ENCODE assay signal across 8 cellular contexts in genomic region chr12:113136128-113136989, GRCh38. TPM values are rescaled to one million over a fixed set of nuclear protein-coding genes. Genes with fewer than 3 reads are reported as not detected.
DNase-seq lines count a peak whose midpoint lies in the region; ATAC-seq, FAIRE-seq and TF ChIP-seq lines count a peak whose summit lies in the region.

No MANE protein-coding gene starts in this region.

- TF ChIP-seq RAD21 in A549 (conservative IDR thresholded peaks at IDR 0.05 in 1 of 2, IDR thresholded peaks at IDR 0.05 in 1 of 2), result no peak

- H3K4me3 ChIP-seq in A549 (peak overlapping the region; percentile 53), Karpas-422 (ENCODE audit: low read length) (peak overlapping the region; percentile 62), esophagus squamous epithelium (peak overlapping the region; percentile 51 to 65 (median 58))

- CTCF ChIA-PET in A549 (lab: Yijun Ruan, JAX), result interaction anchor here (1.0 to 7.0 kb wide), 9 partner anchors 9 to 143 kb away, joined by 3 to 55 read pairs (median 14); partner anchors contain the start of gene CFAP73
- CTCF ChIA-PET in activated CD4-positive, alpha-beta memory T cell treated with anti-CD3 and anti-CD28 coated beads, Interleukin-2, amount 10 ng/mL, durations not matched to agents 7 days and 5 days (lab: Charles Lee), result interaction anchor here (1.2 to 2.0 kb wide), 2 partner anchors 17 to 38 kb away, joined by 3 to 10 read pairs; no protein-coding TSS in a partner anchor

- 39% methylated on average over 17 of the region's 21 CpGs for WGBS in A549 (ENCODE audit: missing lambda C conversion rate)
- WGBS in esophagus squamous epithelium, 2 donors, result 32% methylated on average over 16 to 21 of the region's 21 CpGs

- H3K4me2 ChIP-seq in A549 (peak overlapping the region; percentile 94), Karpas-422 (ENCODE audit: low read depth, low read length, poor library complexity, severe bottlenecking) (peak overlapping the region; percentile 80)

- no peaks in the 10 kb centered on the region for H3K79me2 ChIP-seq in Karpas-422 (ENCODE audit: low read length)

- H3K27me3 Mint-ChIP-seq in activated CD4-positive, alpha-beta memory T cell treated with anti-CD3 and anti-CD28 coated beads, Interleukin-2, amount 10 ng/mL, durations not matched to agents 7 days and 5 days, result peaks cover 6% of the 10 kb centered on the region

- TF ChIP-seq POLR2A in A549 (IDR thresholded peaks at IDR 0.05; ENCODE audit: low read length) (no peak), esophagus squamous epithelium (IDR thresholded peaks at IDR 0.05) (no peak)

- H3K4me1 ChIP-seq in A549 (peaks cover 15% of the 10 kb centered on the region), Karpas-422 (ENCODE audit: low read length) (peaks cover 38% of the 10 kb centered on the region), esophagus squamous epithelium (peaks cover 0 to 38% (median 7%) of the 10 kb centered on the region in 3 donors)

- peak overlapping the region; percentile 54 for H3K4me3 Mint-ChIP-seq in activated CD4-positive, alpha-beta memory T cell treated with anti-CD3 and anti-CD28 coated beads, Interleukin-2, amount 10 ng/mL, durations not matched to agents 7 days and 5 days

- H3K27ac ChIP-seq in A549 (peak overlapping the region; percentile 51 to 65; a peak in 4 of 6 replicates), Karpas-422 (ENCODE audit: low read length) (no peak overlapping the region), esophagus squamous epithelium (peak overlapping the region; percentile 72 to 87 (median 84))

- H3K27me3 ChIP-seq in Karpas-422 (ENCODE audit: low read length) (no peaks in the 10 kb centered on the region), esophagus squamous epithelium (peaks cover 0 to 44% (median 1%) of the 10 kb centered on the region in 4 donors)

- H3K9me2 ChIP-seq in Karpas-422 (replicated peaks; ENCODE audit: insufficient read depth, low read length), result no peaks in the 10 kb centered on the region

- no peak for FAIRE-seq in A549 (lab: Jason Lieb, UNC)

- intact Hi-C loops in esophagus squamous epithelium (cut with DNase I), result no loop called here

- DNase-seq in A549 (ENCODE audit: low read depth in 1 of 2, low spot score in 1 of 2) (peak in 1 of 2 experiments; percentile 55), Karpas-422 (peak; percentile 72), esophagus squamous epithelium (lab: John Stamatoyannopoulos, UW) (no peak), SHP77 (lab: John Stamatoyannopoulos, UW) (no peak), NCI-H1436 treated with DMSO at 0.1 percent for 48 hours (lab: John Stamatoyannopoulos, UW) (no peak), SKM-1 treated with dmso at 0.1 percent for 144 hours (lab: John Stamatoyannopoulos, UW; ENCODE audit: unreplicated experiment) (no peak)
- peak; percentile 54 for DNase-seq in activated CD4-positive, alpha-beta memory T cell treated with anti-CD3 and anti-CD28 coated beads, Interleukin-2, amount 10 ng/mL, durations not matched to agents 7 days and 5 days
- peak; percentile 64 to 75 for DNase-seq in stimulated activated CD4-positive, alpha-beta T cell treated with anti-CD3 and anti-CD28 coated beads, Interleukin-15, amount 100 ng/mL, for 48 hours (ENCODE audit: low read depth in 2 of 2)

- no peaks in the 10 kb centered on the region for H3K9me3 Mint-ChIP-seq in activated CD4-positive, alpha-beta memory T cell treated with anti-CD3 and anti-CD28 coated beads, Interleukin-2, amount 10 ng/mL, durations not matched to agents 7 days and 5 days

- no peak overlapping the region for H3K27ac Mint-ChIP-seq in activated CD4-positive, alpha-beta memory T cell treated with anti-CD3 and anti-CD28 coated beads, Interleukin-2, amount 10 ng/mL, durations not matched to agents 7 days and 5 days

- TF ChIP-seq EP300 in A549 (IDR thresholded peaks at IDR 0.05), result no peak

- H3K9me3 ChIP-seq in A549 (no peaks in the 10 kb centered on the region), Karpas-422 (ENCODE audit: low read length) (no peaks in the 10 kb centered on the region), esophagus squamous epithelium (no peaks in the 10 kb centered on the region)

- TF ChIP-seq CTCF in A549 (IDR thresholded peaks at IDR 0.05) (no peak), esophagus squamous epithelium (IDR thresholded peaks at IDR 0.05) (no peak)

- POLR2A ChIA-PET in A549 (lab: Yijun Ruan, JAX), result no interaction called here
- POLR2A ChIA-PET in activated CD4-positive, alpha-beta memory T cell treated with anti-CD3 and anti-CD28 coated beads, Interleukin-2, amount 10 ng/mL, durations not matched to agents 7 days and 5 days (lab: Charles Lee), result no interaction called here

- peak overlapping the region; percentile 41; the same call in 1 of the 2 replicates for H3K9ac ChIP-seq in Karpas-422 (ENCODE audit: low read length)

- ATAC-seq in A549, result peak; percentile 9 to 16; a peak in 5 of 6 replicates

- H3K36me3 Mint-ChIP-seq in activated CD4-positive, alpha-beta memory T cell treated with anti-CD3 and anti-CD28 coated beads, Interleukin-2, amount 10 ng/mL, durations not matched to agents 7 days and 5 days (ENCODE audit: low read depth), result no peaks in the 10 kb centered on the region

- no peaks in the 10 kb centered on the region for H3K36me3 ChIP-seq in Karpas-422 (ENCODE audit: insufficient read depth, low read length)
- H3K36me3 ChIP-seq in esophagus squamous epithelium, result no peaks in the 10 kb centered on the region

- H4K20me1 ChIP-seq in Karpas-422 (ENCODE audit: insufficient read depth, low read depth, low read length), result no peaks in the 10 kb centered on the region

- peaks cover 14% of the 10 kb centered on the region for H3K4me1 Mint-ChIP-seq in activated CD4-positive, alpha-beta memory T cell treated with anti-CD3 and anti-CD28 coated beads, Interleukin-2, amount 10 ng/mL, durations not matched to agents 7 days and 5 days

- peak overlapping the region; percentile 90; the same call in 1 of the 2 replicates for H2AFZ ChIP-seq in Karpas-422 (ENCODE audit: low read length)

TF ChIP-seq in A549, 52 proteins besides CTCF, POLR2A, EP300 and RAD21:
- TF ChIP-seq MAFK (IDR thresholded peaks at IDR 0.05; ENCODE audit: partially characterized antibody) (peak; percentile 50), JUN (IDR thresholded peaks at IDR 0.05) (no peak), ZFP36 (IDR thresholded peaks at IDR 0.05; ENCODE audit: borderline replicate concordance, partially characterized antibody) (peak; percentile 49), ZNF302 (CRISPR knock-in tag; IDR thresholded peaks at IDR 0.05) (no peak), EHMT2 (IDR thresholded peaks at IDR 0.05; ENCODE audit: low read depth) (no peak), PHF8 (IDR thresholded peaks at IDR 0.05; ENCODE audit: borderline replicate concordance, low read depth) (no peak), HES2 (IDR thresholded peaks at IDR 0.05) (no peak)

RNA-seq across cellular contexts. Expression of gene RASAL1, which starts 0.8 kb away (rescaled TPM):
- 0.34 and 0.36 TPM in 2 replicates for polyA plus RNA-seq in A549 (2011; rRNA removed)
- polyA plus RNA-seq in A549 (2012; cell fraction: cytosol; rRNA removed), result 0.30 and 0.43 TPM in 2 replicates
- 0.94 and 1.2 TPM in 2 replicates for polyA plus RNA-seq in A549 (2012; cell fraction: nucleus; rRNA removed)
- 0.18 to 0.30 TPM (median 0.30 TPM) in 3 replicates for polyA plus RNA-seq in A549 (2017; fragmentation: RNase III; extraction: RNeasy Plus Mini Kit Qiagen cat#74134 plus additional on column Dnase treatment)
- polyA minus RNA-seq in A549 (2011; rRNA and poly(A)+ RNA removed), result 0.17 and 0.54 TPM in 2 replicates
- total RNA-seq in Karpas-422 (2014; rRNA removed; shearing (Covaris generic); ENCODE audit: low replicate concordance), result 3.3 and 3.4 TPM in 2 replicates
- under 1 TPM; 0.10 to 0.35 TPM for total RNA-seq in activated CD4-positive, alpha-beta memory T cell treated with anti-CD3 and anti-CD28 coated beads, Interleukin-2, amount 10 ng/mL, durations not matched to agents 7 days and 5 days
- total RNA-seq in esophagus squamous epithelium, result 10 to 100 TPM; 17.4 to 98.7 (median 56.6) TPM

RNA-seq across cellular contexts. Expression of gene CFAP73, which starts 13.2 kb away (rescaled TPM):
- not detected in 2 replicates for polyA plus RNA-seq in A549 (2011; rRNA removed)
- 0.04 and 0.06 TPM in 2 replicates for polyA plus RNA-seq in A549 (2012; cell fraction: cytosol; rRNA removed)
- 0.36 TPM in 1 of 2 replicates, not detected in the other for polyA plus RNA-seq in A549 (2012; cell fraction: nucleus; rRNA removed)
- polyA plus RNA-seq in A549 (2017; fragmentation: RNase III; extraction: RNeasy Plus Mini Kit Qiagen cat#74134 plus additional on column Dnase treatment), result 0.05 TPM in 1 of 3 replicates, not detected in the others
- not detected in 2 replicates for polyA minus RNA-seq in A549 (2011; rRNA and poly(A)+ RNA removed)
- total RNA-seq in Karpas-422 (2014; rRNA removed; shearing (Covaris generic); ENCODE audit: low replicate concordance), result not detected in 2 replicates
- under 1 TPM; 0.23 to 0.28 TPM for total RNA-seq in activated CD4-positive, alpha-beta memory T cell treated with anti-CD3 and anti-CD28 coated beads, Interleukin-2, amount 10 ng/mL, durations not matched to agents 7 days and 5 days
- total RNA-seq in esophagus squamous epithelium, result under 1 TPM in 1 of 4 donors, not detected in 3; 0.26 TPM

RNA-seq across cellular contexts. Expression of gene DDX54, which starts 48.9 kb away (rescaled TPM):
- polyA plus RNA-seq in A549 (2011; rRNA removed) (60.6 and 62.4 TPM in 2 replicates), A549 (2017; fragmentation: RNase III; extraction: RNeasy Plus Mini Kit Qiagen cat#74134 plus additional on column Dnase treatment) (55.9 to 64.5 TPM (median 62.2 TPM) in 3 replicates)
- polyA plus RNA-seq in A549 (2012; cell fraction: cytosol; rRNA removed), result 88.2 and 92.3 TPM in 2 replicates
- 178 and 216 TPM in 2 replicates for polyA plus RNA-seq in A549 (2012; cell fraction: nucleus; rRNA removed)
- polyA minus RNA-seq in A549 (2011; rRNA and poly(A)+ RNA removed), result 57.6 and 76.8 TPM in 2 replicates
- 28.2 and 81.5 TPM in 2 replicates for total RNA-seq in Karpas-422 (2014; rRNA removed; shearing (Covaris generic); ENCODE audit: low replicate concordance)
- total RNA-seq in activated CD4-positive, alpha-beta memory T cell treated with anti-CD3 and anti-CD28 coated beads, Interleukin-2, amount 10 ng/mL, durations not matched to agents 7 days and 5 days, result 10 to 100 TPM; 55.6 to 57.6 TPM
- 10 to 100 TPM; 35.3 to 80.5 (median 65.2) TPM for total RNA-seq in esophagus squamous epithelium

RNA-seq across cellular contexts. Expression of gene RITA1, which starts 49.2 kb away (rescaled TPM):
- polyA plus RNA-seq in A549 (2011; rRNA removed) (16.7 and 18.6 TPM in 2 replicates), A549 (2017; fragmentation: RNase III; extraction: RNeasy Plus Mini Kit Qiagen cat#74134 plus additional on column Dnase treatment) (19.6 to 20.5 TPM (median 19.8 TPM) in 3 replicates)
- polyA plus RNA-seq in A549 (2012; cell fraction: cytosol; rRNA removed), result 30.7 and 38.4 TPM in 2 replicates
- polyA plus RNA-seq in A549 (2012; cell fraction: nucleus; rRNA removed), result 20.3 and 23.4 TPM in 2 replicates
- polyA minus RNA-seq in A549 (2011; rRNA and poly(A)+ RNA removed), result 11.0 and 14.3 TPM in 2 replicates
- total RNA-seq in Karpas-422 (2014; rRNA removed; shearing (Covaris generic); ENCODE audit: low replicate concordance), result 34.3 and 47.3 TPM in 2 replicates
- 10 to 100 TPM; 14.7 to 16.9 TPM for total RNA-seq in activated CD4-positive, alpha-beta memory T cell treated with anti-CD3 and anti-CD28 coated beads, Interleukin-2, amount 10 ng/mL, durations not matched to agents 7 days and 5 days
- 10 to 100 TPM; 17.0 to 30.0 (median 20.3) TPM for total RNA-seq in esophagus squamous epithelium

Comparison
In these comparisons a context has a peak if more than half of its experiments do, and no peak if none do; other contexts are left out.
1. DNase-seq: peak in Karpas-422 (single experiment), activated CD4-positive, alpha-beta memory T cell treated with anti-CD3 and anti-CD28 coated beads, Interleukin-2, amount 10 ng/mL, durations not matched to agents 7 days and 5 days (single experiment) and stimulated activated CD4-positive, alpha-beta T cell treated with anti-CD3 and anti-CD28 coated beads, Interleukin-15, amount 100 ng/mL, for 48 hours (2 of 2); none in esophagus squamous epithelium (single experiment), SHP77 (0 of 2), NCI-H1436 treated with DMSO at 0.1 percent for 48 hours (single experiment) and SKM-1 treated with dmso at 0.1 percent for 144 hours (single experiment).
2. Peak in every context shown above with its lines, with median percentiles within 50 percentile points of each other: H3K4me3 ChIP-seq.